Comparison of ENCODE assay signal across 1 cellular context in the genomic region with DNA sequence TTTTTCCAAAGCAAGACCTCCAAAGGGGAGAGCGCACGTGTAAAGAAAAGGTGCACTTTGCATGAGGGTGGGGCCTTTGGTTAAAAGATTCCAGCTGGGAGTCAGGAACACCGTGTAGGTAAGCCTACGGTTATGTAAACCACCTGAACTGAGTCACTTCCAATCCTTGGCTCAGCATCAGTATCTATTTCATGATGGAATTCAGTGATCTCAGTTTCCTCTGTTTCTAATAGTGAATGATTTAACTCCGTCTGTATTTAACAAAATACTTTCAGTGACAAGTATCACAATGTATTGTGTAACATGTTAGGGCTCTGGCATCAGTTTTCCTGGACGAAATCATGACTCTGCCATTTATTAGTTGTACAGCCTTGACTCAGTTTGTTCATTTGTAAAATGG.
TF ChIP-seq lines count a peak whose summit lies in the region.

No MANE protein-coding gene starts in this region.

TF ChIP-seq in GM12878, 131 proteins besides CTCF, POLR2A, EP300 and RAD21:
- TF ChIP-seq, protein P1, sequence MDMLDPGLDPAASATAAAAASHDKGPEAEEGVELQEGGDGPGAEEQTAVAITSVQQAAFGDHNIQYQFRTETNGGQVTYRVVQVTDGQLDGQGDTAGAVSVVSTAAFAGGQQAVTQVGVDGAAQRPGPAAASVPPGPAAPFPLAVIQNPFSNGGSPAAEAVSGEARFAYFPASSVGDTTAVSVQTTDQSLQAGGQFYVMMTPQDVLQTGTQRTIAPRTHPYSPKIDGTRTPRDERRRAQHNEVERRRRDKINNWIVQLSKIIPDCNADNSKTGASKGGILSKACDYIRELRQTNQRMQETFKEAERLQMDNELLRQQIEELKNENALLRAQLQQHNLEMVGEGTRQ (IDR thresholded peaks at IDR 0.05; ENCODE audit: borderline replicate concordance, low read depth, low read length) = no peak
- TF ChIP-seq MYB (IDR thresholded peaks at IDR 0.05; ENCODE audit: borderline replicate concordance, low read depth, low read length) (no peak), HCFC1 (IDR thresholded peaks at IDR 0.05; ENCODE audit: low read length) (no peak), IKZF2 (IDR thresholded peaks at IDR 0.05) (no peak)
- TF ChIP-seq, protein P2, sequence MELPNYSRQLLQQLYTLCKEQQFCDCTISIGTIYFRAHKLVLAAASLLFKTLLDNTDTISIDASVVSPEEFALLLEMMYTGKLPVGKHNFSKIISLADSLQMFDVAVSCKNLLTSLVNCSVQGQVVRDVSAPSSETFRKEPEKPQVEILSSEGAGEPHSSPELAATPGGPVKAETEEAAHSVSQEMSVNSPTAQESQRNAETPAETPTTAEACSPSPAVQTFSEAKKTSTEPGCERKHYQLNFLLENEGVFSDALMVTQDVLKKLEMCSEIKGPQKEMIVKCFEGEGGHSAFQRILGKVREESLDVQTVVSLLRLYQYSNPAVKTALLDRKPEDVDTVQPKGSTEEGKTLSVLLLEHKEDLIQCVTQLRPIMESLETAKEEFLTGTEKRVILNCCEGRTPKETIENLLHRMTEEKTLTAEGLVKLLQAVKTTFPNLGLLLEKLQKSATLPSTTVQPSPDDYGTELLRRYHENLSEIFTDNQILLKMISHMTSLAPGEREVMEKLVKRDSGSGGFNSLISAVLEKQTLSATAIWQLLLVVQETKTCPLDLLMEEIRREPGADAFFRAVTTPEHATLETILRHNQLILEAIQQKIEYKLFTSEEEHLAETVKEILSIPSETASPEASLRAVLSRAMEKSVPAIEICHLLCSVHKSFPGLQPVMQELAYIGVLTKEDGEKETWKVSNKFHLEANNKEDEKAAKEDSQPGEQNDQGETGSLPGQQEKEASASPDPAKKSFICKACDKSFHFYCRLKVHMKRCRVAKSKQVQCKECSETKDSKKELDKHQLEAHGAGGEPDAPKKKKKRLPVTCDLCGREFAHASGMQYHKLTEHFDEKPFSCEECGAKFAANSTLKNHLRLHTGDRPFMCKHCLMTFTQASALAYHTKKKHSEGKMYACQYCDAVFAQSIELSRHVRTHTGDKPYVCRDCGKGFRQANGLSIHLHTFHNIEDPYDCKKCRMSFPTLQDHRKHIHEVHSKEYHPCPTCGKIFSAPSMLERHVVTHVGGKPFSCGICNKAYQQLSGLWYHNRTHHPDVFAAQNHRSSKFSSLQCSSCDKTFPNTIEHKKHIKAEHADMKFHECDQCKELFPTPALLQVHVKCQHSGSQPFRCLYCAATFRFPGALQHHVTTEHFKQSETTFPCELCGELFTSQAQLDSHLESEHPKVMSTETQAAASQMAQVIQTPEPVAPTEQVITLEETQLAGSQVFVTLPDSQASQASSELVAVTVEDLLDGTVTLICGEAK (IDR thresholded peaks at IDR 0.05; ENCODE audit: borderline replicate concordance) = no peak
TF ChIP-seq in GM12878: peak in this region for 0.
